12 cellular contexts compared by ENCODE assay signal in genomic region chr19:44757057-44757734, GRCh38. TPM values are rescaled to one million over a fixed set of nuclear protein-coding genes. Genes with fewer than 3 reads are reported as not detected.
DNase-seq lines count a peak whose midpoint lies in the region; ATAC-seq and TF ChIP-seq lines count a peak whose summit lies in the region.
"Had no signal": no experiment of that assay in that cellular context is flagged by ENCODE, and none has a peak within 500 bp of the region (broad histone marks: within the 10 kb centered on the region; RNA-seq: fewer than 3 reads in every experiment).

No MANE protein-coding gene starts in this region.

- peak overlapping the region; percentile 41 to 93 (median 89) for H3K27ac ChIP-seq in gastroesophageal sphincter
- no peak overlapping the region for H3K27ac ChIP-seq in neural cell (ENCODE audit: low read length)
- H3K27ac ChIP-seq in uterus, result peak overlapping the region; percentile 83 to 87

- H3K9me2 ChIP-seq in neural cell (ENCODE audit: insufficient read depth, low read length), result no peaks in the 10 kb centered on the region

- CTCF ChIA-PET in activated CD4-positive, alpha-beta memory T cell treated with anti-CD3 and anti-CD28 coated beads, Interleukin-2, amount 10 ng/mL, durations not matched to agents 7 days and 5 days (lab: Charles Lee), result no interaction called here
- CTCF ChIA-PET in activated CD4-positive, alpha-beta memory T cell treated with anti-CD3 and anti-CD28 coated beads for 36 hours (lab: Charles Lee), result interaction anchor here (0.7 to 1.3 kb wide), 2 partner anchors 14 to 33 kb away, joined by 4 to 5 read pairs; no protein-coding TSS in a partner anchor

- no peaks in the 10 kb centered on the region for H3K27me3 Mint-ChIP-seq in activated CD4-positive, alpha-beta memory T cell treated with anti-CD3 and anti-CD28 coated beads, Interleukin-2, amount 10 ng/mL, durations not matched to agents 7 days and 5 days
- H3K27me3 Mint-ChIP-seq in activated CD4-positive, alpha-beta memory T cell treated with anti-CD3 and anti-CD28 coated beads for 36 hours, result no peaks in the 10 kb centered on the region

- no peak for TF ChIP-seq RAD21 in neural cell (conservative IDR thresholded peaks at IDR 0.05)

- no peaks in the 10 kb centered on the region for H3K9me3 Mint-ChIP-seq in activated CD4-positive, alpha-beta memory T cell treated with anti-CD3 and anti-CD28 coated beads, Interleukin-2, amount 10 ng/mL, durations not matched to agents 7 days and 5 days
- no peaks in the 10 kb centered on the region for H3K9me3 Mint-ChIP-seq in activated CD4-positive, alpha-beta memory T cell treated with anti-CD3 and anti-CD28 coated beads for 36 hours

- no peak for DNase-seq in activated CD4-positive, alpha-beta memory T cell treated with anti-CD3 and anti-CD28 coated beads, Interleukin-2, amount 10 ng/mL, durations not matched to agents 7 days and 5 days
- DNase-seq in activated CD4-positive, alpha-beta memory T cell treated with anti-CD3 and anti-CD28 coated beads for 36 hours, result no peak
- DNase-seq in uterus (peak; percentile 73 to 78), NCI-H2107 treated with DMSO at 0.1 percent for 48 hours (lab: John Stamatoyannopoulos, UW; ENCODE audit: unreplicated experiment) (no peak), COR-L47 (lab: John Stamatoyannopoulos, UW) (no peak)
- DNase-seq: activated gamma-delta T cell, midbrain, SIG-M5 had no signal

- no peaks in the 10 kb centered on the region for H3K79me2 ChIP-seq in neural cell (replicated peaks; ENCODE audit: insufficient read depth, low read length)

- POLR2A ChIA-PET in activated CD4-positive, alpha-beta memory T cell treated with anti-CD3 and anti-CD28 coated beads, Interleukin-2, amount 10 ng/mL, durations not matched to agents 7 days and 5 days (lab: Charles Lee), result interaction anchor here (1.6 kb wide), 1 partner anchor 10 kb away, joined by 5 read pairs; no protein-coding TSS in a partner anchor
- POLR2A ChIA-PET in activated CD4-positive, alpha-beta memory T cell treated with anti-CD3 and anti-CD28 coated beads for 36 hours (lab: Charles Lee), result interaction anchor here (1.4 kb wide), 1 partner anchor 24 kb away, joined by 3 read pairs; no protein-coding TSS in a partner anchor

- WGBS in gastroesophageal sphincter (ENCODE audit: low coverage in 1 of 2), 2 donors, result 17% methylated on average over 1 of the region's 53 CpGs; no CpG with 5 or more reads in 1 of the 2 donors

- H3F3A ChIP-seq in neural cell (ENCODE audit: insufficient read depth, low read length, poor library complexity, severe bottlenecking), result no peaks in the 10 kb centered on the region

- H3K9me3 ChIP-seq in gastroesophageal sphincter, result no peaks in the 10 kb centered on the region
- H3K9me3 ChIP-seq in neural cell (ENCODE audit: low read length), result no peaks in the 10 kb centered on the region
- H3K9me3 ChIP-seq in uterus, result no peaks in the 10 kb centered on the region

- H3K27ac Mint-ChIP-seq in activated CD4-positive, alpha-beta memory T cell treated with anti-CD3 and anti-CD28 coated beads, Interleukin-2, amount 10 ng/mL, durations not matched to agents 7 days and 5 days, result peak overlapping the region; percentile 61
- no peak overlapping the region for H3K27ac Mint-ChIP-seq in activated CD4-positive, alpha-beta memory T cell treated with anti-CD3 and anti-CD28 coated beads for 36 hours

- H3K36me3 ChIP-seq in gastroesophageal sphincter (peaks cover 0 to 68% of the 10 kb centered on the region in 2 donors), neural cell (ENCODE audit: insufficient read depth, low read length) (no peaks in the 10 kb centered on the region), uterus (no peaks in the 10 kb centered on the region)

- no peak for TF ChIP-seq EP300 in gastroesophageal sphincter (IDR thresholded peaks at IDR 0.05)
- no peak for TF ChIP-seq EP300 in neural cell (conservative IDR thresholded peaks at IDR 0.05; ENCODE audit: poor library complexity, severe bottlenecking)

- TF ChIP-seq POLR2A in gastroesophageal sphincter (IDR thresholded peaks at IDR 0.05) (peak in 1 of 2 donors; percentile 3), uterus (IDR thresholded peaks at IDR 0.05) (no peak)

- peak overlapping the region; percentile 40 to 61 for H3K4me3 ChIP-seq in gastroesophageal sphincter
- peak overlapping the region; percentile 76 for H3K4me3 ChIP-seq in neural cell (ENCODE audit: low read length)
- H3K4me3 ChIP-seq in uterus, result peak overlapping the region; percentile 35 to 36

- no peak overlapping the region for H3K4me2 ChIP-seq in neural cell (ENCODE audit: low read length)

- peak overlapping the region; percentile 58 for H3K9ac ChIP-seq in neural cell (ENCODE audit: low read length)

- no peaks in the 10 kb centered on the region for H3K27me3 ChIP-seq in gastroesophageal sphincter
- peaks cover 64% of the 10 kb centered on the region for H3K27me3 ChIP-seq in neural cell (ENCODE audit: insufficient read depth, low read depth, low read length)
- no peaks in the 10 kb centered on the region for H3K27me3 ChIP-seq in uterus

- peaks cover 65% of the 10 kb centered on the region for H3K4me1 Mint-ChIP-seq in activated CD4-positive, alpha-beta memory T cell treated with anti-CD3 and anti-CD28 coated beads, Interleukin-2, amount 10 ng/mL, durations not matched to agents 7 days and 5 days
- H3K4me1 Mint-ChIP-seq in activated CD4-positive, alpha-beta memory T cell treated with anti-CD3 and anti-CD28 coated beads for 36 hours (ENCODE audit: low read depth), result peaks cover 46% of the 10 kb centered on the region

- TF ChIP-seq CTCF in gastroesophageal sphincter (IDR thresholded peaks at IDR 0.05), result peak in 2 of 4 experiments; percentile 17 to 31
- TF ChIP-seq CTCF in neural cell (IDR thresholded peaks at IDR 0.05; ENCODE audit: poor library complexity, severe bottlenecking), result no peak
- no peak for TF ChIP-seq CTCF in uterus (IDR thresholded peaks at IDR 0.05)

- ATAC-seq in gastroesophageal sphincter (peak; percentile 60), GM19395 (IDR thresholded peaks at IDR 0.05; ENCODE audit: unreplicated experiment) (no peak)

- no peak overlapping the region for H3K4me3 Mint-ChIP-seq in activated CD4-positive, alpha-beta memory T cell treated with anti-CD3 and anti-CD28 coated beads, Interleukin-2, amount 10 ng/mL, durations not matched to agents 7 days and 5 days
- no peak overlapping the region for H3K4me3 Mint-ChIP-seq in activated CD4-positive, alpha-beta memory T cell treated with anti-CD3 and anti-CD28 coated beads for 36 hours

- peak overlapping the region; percentile 30 for H2AFZ ChIP-seq in neural cell (ENCODE audit: low read depth, low read length)

- peaks cover 73% of the 10 kb centered on the region for H3K36me3 Mint-ChIP-seq in activated CD4-positive, alpha-beta memory T cell treated with anti-CD3 and anti-CD28 coated beads, Interleukin-2, amount 10 ng/mL, durations not matched to agents 7 days and 5 days (ENCODE audit: low read depth)
- H3K36me3 Mint-ChIP-seq in activated CD4-positive, alpha-beta memory T cell treated with anti-CD3 and anti-CD28 coated beads for 36 hours, result peaks cover 70% of the 10 kb centered on the region

- no peaks in the 10 kb centered on the region for H4K20me1 ChIP-seq in neural cell (ENCODE audit: insufficient read depth)

- peaks cover 0 to 80% (median 51%) of the 10 kb centered on the region in 3 donors for H3K4me1 ChIP-seq in gastroesophageal sphincter
- peaks cover 0 to 33% of the 10 kb centered on the region in 2 donors for H3K4me1 ChIP-seq in uterus

- intact Hi-C loops in activated CD4-positive, alpha-beta memory T cell treated with anti-CD3 and anti-CD28 coated beads for 36 hours (cut with micrococcal nuclease), result no loop called here
- intact Hi-C loops in uterus (cut with DNase I; ENCODE audit: low total_unique reads), result no loop called here

TF ChIP-seq in neural cell, 6 proteins besides CTCF, POLR2A, EP300 and RAD21:
- TF ChIP-seq MXI1 (conservative IDR thresholded peaks at IDR 0.05; ENCODE audit: poor library complexity, severe bottlenecking), result no peak
- TF ChIP-seq TAF1 (IDR thresholded peaks at IDR 0.05; ENCODE audit: low read depth), result no peak

RNA-seq across cellular contexts. Expression of gene BCL3, which starts 8.7 kb away (rescaled TPM):
- 10 to 100 TPM; 63.4 to 66.6 TPM for total RNA-seq in activated CD4-positive, alpha-beta memory T cell treated with anti-CD3 and anti-CD28 coated beads, Interleukin-2, amount 10 ng/mL, durations not matched to agents 7 days and 5 days
- total RNA-seq in activated CD4-positive, alpha-beta memory T cell treated with anti-CD3 and anti-CD28 coated beads for 36 hours, result 10 to 100 TPM; 75.0 to 79.6 TPM
- total RNA-seq in gastroesophageal sphincter (10 to 100 TPM; 13.2 to 37.7 (median 16.4) TPM), uterus (10 to 100 TPM in 2 of 4 donors, 1 to 10 TPM in 2; 3.2 to 58.8 (median 11.9) TPM)
- 0.48 and 1.6 TPM in 2 replicates for polyA plus RNA-seq in neural cell
- not detected in 2 replicates for polyA minus RNA-seq in neural cell

RNA-seq across cellular contexts. Expression of gene CBLC, which starts 20.5 kb away (rescaled TPM):
- not detected for total RNA-seq in activated CD4-positive, alpha-beta memory T cell treated with anti-CD3 and anti-CD28 coated beads, Interleukin-2, amount 10 ng/mL, durations not matched to agents 7 days and 5 days
- not detected for total RNA-seq in activated CD4-positive, alpha-beta memory T cell treated with anti-CD3 and anti-CD28 coated beads for 36 hours
- total RNA-seq in gastroesophageal sphincter, result 1 to 10 TPM in 1 of 4 donors, under 1 TPM in 1, not detected in 2; 0.93 to 1.0 TPM
- polyA plus RNA-seq in neural cell, result not detected in 2 replicates
- polyA minus RNA-seq in neural cell, result not detected in 2 replicates
- total RNA-seq in uterus, result 1 to 10 TPM in 1 of 4 donors, under 1 TPM in 1, not detected in 2; 0.29 to 5.8 TPM
- total RNA-seq: HT1080 had no signal

RNA-seq across cellular contexts. Expression of gene BCAM, which starts 51.7 kb away (rescaled TPM):
- total RNA-seq in activated CD4-positive, alpha-beta memory T cell treated with anti-CD3 and anti-CD28 coated beads, Interleukin-2, amount 10 ng/mL, durations not matched to agents 7 days and 5 days, result not detected
- total RNA-seq in activated CD4-positive, alpha-beta memory T cell treated with anti-CD3 and anti-CD28 coated beads for 36 hours, result not detected
- total RNA-seq in gastroesophageal sphincter (10 to 100 TPM; 24.1 to 52.7 (median 36.9) TPM), uterus (100 to 1,000 TPM in 2 of 4 donors, 10 to 100 TPM in 1, 1 to 10 TPM in 1; 3.8 to 171 (median 111) TPM)
- 0.54 and 0.68 TPM in 2 replicates for polyA plus RNA-seq in neural cell
- polyA minus RNA-seq in neural cell, result 1.2 and 1.9 TPM in 2 replicates

RNA-seq across cellular contexts. Expression of gene CEACAM16, which starts 58.2 kb away (rescaled TPM):
- total RNA-seq in activated CD4-positive, alpha-beta memory T cell treated with anti-CD3 and anti-CD28 coated beads, Interleukin-2, amount 10 ng/mL, durations not matched to agents 7 days and 5 days, result not detected
- total RNA-seq in activated CD4-positive, alpha-beta memory T cell treated with anti-CD3 and anti-CD28 coated beads for 36 hours, result not detected
- not detected for total RNA-seq in gastroesophageal sphincter
- not detected in 2 replicates for polyA plus RNA-seq in neural cell
- polyA minus RNA-seq in neural cell, result not detected in 2 replicates
- total RNA-seq in uterus, result not detected
- total RNA-seq: HT1080 had no signal

Comparison
In these comparisons a context has a peak if more than half of its experiments do, and no peak if none do; other contexts are left out.
1. DNase-seq: peak in uterus (2 of 2); none in activated CD4-positive, alpha-beta memory T cell treated with anti-CD3 and anti-CD28 coated beads, Interleukin-2, amount 10 ng/mL, durations not matched to agents 7 days and 5 days (single experiment), activated CD4-positive, alpha-beta memory T cell treated with anti-CD3 and anti-CD28 coated beads for 36 hours (single experiment), NCI-H2107 treated with DMSO at 0.1 percent for 48 hours (single experiment) and COR-L47 (single experiment).
2. Peak in every context shown above with its lines, with median percentiles within 50 percentile points of each other: H3K4me3 ChIP-seq.